1 cellular context compared by ENCODE assay signal in genomic region chr19:3494051-3494450, GRCh38.
TF ChIP-seq lines count a peak whose summit lies in the region.

No MANE protein-coding gene starts in this region.

TF ChIP-seq in K562, 482 proteins besides CTCF, POLR2A, EP300 and RAD21:
- TF ChIP-seq SP2 (IDR thresholded peaks at IDR 0.05; ENCODE audit: extremely low read depth, low read depth, low read length, poor library complexity, severe bottlenecking) (peak; percentile 65), GABPB1 (CRISPR knock-in tag; IDR thresholded peaks at IDR 0.05) (no peak), NFYB (IDR thresholded peaks at IDR 0.05; ENCODE audit: extremely low read depth, insufficient read length) (peak; percentile 64), MEF2A (IDR thresholded peaks at IDR 0.05; ENCODE audit: control insufficient read depth, low read depth, low read length) (no peak), PKNOX1 (IDR thresholded peaks at IDR 0.05) (peak; percentile 96), ASH1L (IDR thresholded peaks at IDR 0.05; ENCODE audit: borderline replicate concordance, low read depth, partially characterized antibody) (peak; percentile 69), FOS (IDR thresholded peaks at IDR 0.05; ENCODE audit: extremely low read depth, insufficient read length) (peak; percentile 63), CHD2 (IDR thresholded peaks at IDR 0.05; ENCODE audit: low read depth, low read length) (peak; percentile 43), PBX2 (CRISPR knock-in tag; IDR thresholded peaks at IDR 0.05; ENCODE audit: low read depth) (no peak), PBX2 (tag; conservative IDR thresholded peaks at IDR 0.05; ENCODE audit: low read depth) (peak; percentile 61), KLF1 (tag; IDR thresholded peaks at IDR 0.05) (no peak), ZNF174 (CRISPR knock-in tag; IDR thresholded peaks at IDR 0.05) (no peak), RBM25 (IDR thresholded peaks at IDR 0.05; ENCODE audit: low read depth, low read length, severe bottlenecking) (peak; percentile 32), MBD2 (IDR thresholded peaks at IDR 0.05; ENCODE audit: borderline replicate concordance, low read depth) (peak; percentile 76; the same call in 1 of the 2 replicates), MCM7 (IDR thresholded peaks at IDR 0.05) (no peak)
